ENCODE assay signal across 1 cellular context in genomic region chr11:126153006-126153405, GRCh38.
TF ChIP-seq lines count a peak whose summit lies in the region.

No MANE protein-coding gene starts in this region.

TF ChIP-seq in H1, 55 proteins besides CTCF, POLR2A, EP300 and RAD21:
- TF ChIP-seq SUZ12 (IDR thresholded peaks at IDR 0.05; ENCODE audit: low read length) = no peak
- TF ChIP-seq CEBPB (IDR thresholded peaks at IDR 0.05; ENCODE audit: low read depth, low read length) = no peak
- TF ChIP-seq BRCA1 (IDR thresholded peaks at IDR 0.05; ENCODE audit: low read depth, low read length) = no peak
- no peak for TF ChIP-seq MAX (IDR thresholded peaks at IDR 0.05)
- TF ChIP-seq SRF (IDR thresholded peaks at IDR 0.05; ENCODE audit: low read depth, low read length) = no peak
- TF ChIP-seq NRF1 (IDR thresholded peaks at IDR 0.05; ENCODE audit: low read depth, low read length) = no peak
- TF ChIP-seq RNF2 (IDR thresholded peaks at IDR 0.05; ENCODE audit: borderline replicate concordance, low read depth, low read length, missing control alignments, poor library complexity, severe bottlenecking) = no peak
- no peak for TF ChIP-seq POLR2AphosphoS5 (IDR thresholded peaks at IDR 0.05; ENCODE audit: low read depth, low read length)
- TF ChIP-seq POU5F1 (IDR thresholded peaks at IDR 0.05; ENCODE audit: low read depth, low read length) = no peak
- TF ChIP-seq CHD7 (IDR thresholded peaks at IDR 0.05; ENCODE audit: insufficient replicate concordance, low read length) = no peak
- TF ChIP-seq CBX8 (IDR thresholded peaks at IDR 0.05; ENCODE audit: borderline replicate concordance, low read depth, low read length) = no peak
- no peak for TF ChIP-seq CHD2 (IDR thresholded peaks at IDR 0.05; ENCODE audit: low read length)
- TF ChIP-seq TCF12 (IDR thresholded peaks at IDR 0.05; ENCODE audit: low read depth, low read length) = no peak
- TF ChIP-seq HDAC6 (IDR thresholded peaks at IDR 0.05; ENCODE audit: low read depth, low read length) = no peak
- TF ChIP-seq ASH2L (IDR thresholded peaks at IDR 0.05; ENCODE audit: low read length) = no peak
- no peak for TF ChIP-seq JUND (IDR thresholded peaks at IDR 0.05; ENCODE audit: low read length)
TF ChIP-seq in H1: peak in this region for 0.
